Comparison of ENCODE assay signal across 1 cellular context in genomic region chr4:8117278-8117682, GRCh38.
TF ChIP-seq lines count a peak whose summit lies in the region.

No MANE protein-coding gene starts in this region.

TF ChIP-seq in GM12878, 131 proteins besides CTCF, POLR2A, EP300 and RAD21 (continued from another document):
- TF ChIP-seq E2F8 (IDR thresholded peaks at IDR 0.05; ENCODE audit: low read depth, partially characterized antibody) = no peak
- no peak for TF ChIP-seq NRF1 (conservative IDR thresholded peaks at IDR 0.05; ENCODE audit: low read depth, low read length)
- no peak for TF ChIP-seq NBN (IDR thresholded peaks at IDR 0.05)
- no peak for TF ChIP-seq ZNF207 (IDR thresholded peaks at IDR 0.05; ENCODE audit: borderline replicate concordance)
- TF ChIP-seq MEF2B (IDR thresholded peaks at IDR 0.05; ENCODE audit: partially characterized antibody, poor library complexity, severe bottlenecking) = no peak
- TF ChIP-seq POLR2AphosphoS5 (IDR thresholded peaks at IDR 0.05; ENCODE audit: low read length) = no peak
TF ChIP-seq in GM12878: peak in this region for 0.
